In genomic region chr14:54777395-54777794, GRCh38 we compare ENCODE assay signal across 1 cellular context.
TF ChIP-seq lines count a peak whose summit lies in the region.

No MANE protein-coding gene starts in this region.

TF ChIP-seq in HepG2, 621 proteins besides CTCF, POLR2A, EP300 and RAD21 (continued from another document):
- TF ChIP-seq HMGXB3 (CRISPR knock-in tag; IDR thresholded peaks at IDR 0.05; ENCODE audit: borderline replicate concordance) (no peak), ZNF850 (CRISPR knock-in tag; conservative IDR thresholded peaks at IDR 0.05) (no peak), ZBTB46 (CRISPR knock-in tag; IDR thresholded peaks at IDR 0.05; ENCODE audit: borderline replicate concordance) (no peak), MLLT10 (CRISPR knock-in tag; IDR thresholded peaks at IDR 0.05) (no peak), ZNF281 (CRISPR knock-in tag; IDR thresholded peaks at IDR 0.05; ENCODE audit: borderline replicate concordance) (no peak)
